In the genomic region with DNA sequence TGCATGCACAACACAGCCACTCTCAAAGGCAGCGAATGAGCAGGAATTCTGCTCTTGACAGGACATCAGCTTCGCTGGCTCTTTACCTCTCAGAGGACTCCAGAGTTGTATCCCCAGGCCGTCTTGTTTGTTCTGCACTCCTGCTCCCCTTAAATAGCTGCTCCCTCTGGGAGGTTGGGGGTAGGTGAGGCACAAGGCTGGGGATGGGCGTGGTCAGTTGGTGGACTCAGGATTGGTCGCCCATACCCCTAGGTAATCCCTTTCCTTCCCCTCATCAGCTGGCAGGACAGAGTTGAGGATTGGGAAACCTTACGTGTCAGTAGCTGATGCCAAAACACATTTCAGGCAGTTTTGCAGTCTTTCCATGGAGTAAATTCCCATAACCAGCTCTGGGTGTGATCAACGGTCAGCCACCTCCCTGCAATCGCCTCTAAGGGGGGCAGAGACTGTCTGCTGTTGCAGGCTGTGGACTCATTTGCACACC, we compare ENCODE assay signal across 14 cellular contexts. TPM values are rescaled to one million over a fixed set of nuclear protein-coding genes. Genes with fewer than 3 reads are reported as not detected.
A peak's percentile ranks its signal among the peaks of the same experiment; 100 is the strongest.
DNase-seq lines count a peak whose midpoint lies in the region; ATAC-seq and TF ChIP-seq lines count a peak whose summit lies in the region.
"Had no signal": no experiment of that assay in that cellular context is flagged by ENCODE, and none has a peak within 500 bp of the region (broad histone marks: within the 10 kb centered on the region; RNA-seq: fewer than 3 reads in every experiment).

A gene with protein sequence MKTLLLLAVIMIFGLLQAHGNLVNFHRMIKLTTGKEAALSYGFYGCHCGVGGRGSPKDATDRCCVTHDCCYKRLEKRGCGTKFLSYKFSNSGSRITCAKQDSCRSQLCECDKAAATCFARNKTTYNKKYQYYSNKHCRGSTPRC (minus strand): TSS at position 125 of the 484 bp plus-strand sequence. CDS start 845 bp downstream, outside the sequence.

- H3K27me3 ChIP-seq in GM23248 (replicated peaks; ENCODE audit: insufficient read depth) (peaks cover 20% of the 10 kb centered on the region), mesenchymal stem cell (ENCODE audit: control insufficient read depth in 1 of 2, insufficient read depth in 1 of 2, low read length in 2 of 2) (peaks cover 4 to 43% of the 10 kb centered on the region in 2 experiments), subcutaneous abdominal adipose tissue (ENCODE audit: control insufficient read depth in 5 of 5, insufficient read depth in 4 of 5, low read length in 5 of 5) (peaks cover 0 to 3% (median 0%) of the 10 kb centered on the region in 5 donors)
- no peaks in the 10 kb centered on the region for H3K27me3 ChIP-seq in naive thymus-derived CD4-positive, alpha-beta T cell (ENCODE audit: control insufficient read depth in 2 of 2, insufficient read depth in 2 of 2, low read length in 2 of 2)

- peaks cover 22% of the 10 kb centered on the region for H3K27me3 Mint-ChIP-seq in stimulated activated naive CD8-positive, alpha-beta T cell treated with anti-CD3 and anti-CD28 coated beads, Interleukin-15, amount 100 ng/mL, for 72 hours
- peaks cover 14 to 32% (median 21%) of the 10 kb centered on the region in 5 donors for H3K27me3 Mint-ChIP-seq in naive thymus-derived CD4-positive, alpha-beta T cell

- intact Hi-C loops in Right ventricle myocardium inferior (cut with DNase I), result loop anchor here (5.0 to 10.0 kb wide), 4 partner anchors 48 to 173 kb away; a partner anchor contains a TSS
- intact Hi-C loops in naive thymus-derived CD4-positive, alpha-beta T cell (cut with micrococcal nuclease), result no loop called here

- peak within 1 kb of the TSS in 1 of 2 experiments; percentile 55 for H3K14ac ChIP-seq in mesenchymal stem cell (ENCODE audit: low read length in 2 of 2)

- no peak within 1 kb of the TSS for H3K4ac ChIP-seq in mesenchymal stem cell (ENCODE audit: low read depth in 1 of 2, low read length in 2 of 2)

- no peak within 1 kb of the TSS for H3K4me3 ChIP-seq in GM23248
- H3K4me3 ChIP-seq in mesenchymal stem cell (ENCODE audit: insufficient read depth in 1 of 2, low read depth in 1 of 2, low read length in 2 of 2), result peak within 1 kb of the TSS; percentile 3 to 62
- H3K4me3 ChIP-seq in subcutaneous abdominal adipose tissue (ENCODE audit: low read depth in 1 of 5, low read length in 5 of 5), result peak within 1 kb of the TSS; percentile 32 to 52 (median 47)
- H3K4me3 ChIP-seq in naive thymus-derived CD4-positive, alpha-beta T cell (ENCODE audit: low read length), result no peak within 1 kb of the TSS

- no peak within 1 kb of the TSS for H2BK15ac ChIP-seq in mesenchymal stem cell (ENCODE audit: low read depth, poor library complexity, severe bottlenecking)

- no peak within 1 kb of the TSS for H4K8ac ChIP-seq in mesenchymal stem cell (ENCODE audit: low read length)

- no peaks in the 10 kb centered on the region for H3K36me3 Mint-ChIP-seq in naive thymus-derived CD4-positive, alpha-beta T cell

- H3F3A ChIP-seq in GM23248 (ENCODE audit: insufficient read depth), result no peaks in the 10 kb centered on the region

- no peaks in the 10 kb centered on the region for H3K9me3 Mint-ChIP-seq in stimulated activated naive CD8-positive, alpha-beta T cell treated with anti-CD3 and anti-CD28 coated beads, Interleukin-15, amount 100 ng/mL, for 72 hours
- peaks cover 0 to 2% (median 0%) of the 10 kb centered on the region in 11 donors for H3K9me3 Mint-ChIP-seq in naive thymus-derived CD4-positive, alpha-beta T cell

- TF ChIP-seq CTCF in GM20000 (IDR thresholded peaks at IDR 0.05; ENCODE audit: extremely low read depth, missing control alignments), result no peak

- H3K9ac ChIP-seq in GM23248 (no peak within 1 kb of the TSS), mesenchymal stem cell (ENCODE audit: low read length) (no peak within 1 kb of the TSS), subcutaneous abdominal adipose tissue (ENCODE audit: low read length in 5 of 5) (peak within 1 kb of the TSS in 1 of 5 donors; percentile 19)

- DNase-seq in GM23248 (peak; percentile 10), Right ventricle myocardium inferior (ENCODE audit: missing footprints) (no peak), mesenchymal stem cell (no peak), GM20000 (ENCODE audit: low spot score) (no peak)
- DNase-seq in stimulated activated naive CD8-positive, alpha-beta T cell treated with anti-CD3 and anti-CD28 coated beads, Interleukin-15, amount 100 ng/mL, for 72 hours, result no peak
- DNase-seq in naive thymus-derived CD4-positive, alpha-beta T cell, result no peak
- DNase-seq: activated CD8-positive, alpha-beta T cell treated with anti-CD3 and anti-CD28 coated beads, Interleukin-2, amount 10 ng/mL, durations not matched to agents 7 days and 5 days; activated effector memory CD4-positive, alpha-beta T cell treated with Interleukin-2 at 50 U/mL for 16 hours; dermis blood vessel endothelial cell; midbrain had no signal

- H3K36me3 ChIP-seq in GM23248 (ENCODE audit: low read depth), result no peaks in the 10 kb centered on the region
- no peaks in the 10 kb centered on the region for H3K36me3 ChIP-seq in mesenchymal stem cell (ENCODE audit: control insufficient read depth in 1 of 2, insufficient read depth in 2 of 2, low read depth in 1 of 2, low read length in 2 of 2)
- H3K36me3 ChIP-seq in subcutaneous abdominal adipose tissue (ENCODE audit: control insufficient read depth in 5 of 5, insufficient read depth in 5 of 5, low read length in 5 of 5), result no peaks in the 10 kb centered on the region
- no peaks in the 10 kb centered on the region for H3K36me3 ChIP-seq in naive thymus-derived CD4-positive, alpha-beta T cell (ENCODE audit: control insufficient read depth in 2 of 3, insufficient read depth in 3 of 3, low read length in 3 of 3)

- no peaks in the 10 kb centered on the region for H3K4me1 ChIP-seq in GM23248 (ENCODE audit: insufficient read depth)
- H3K4me1 ChIP-seq in mesenchymal stem cell (ENCODE audit: control insufficient read depth, insufficient read depth, low read depth, low read length), result no peaks in the 10 kb centered on the region
- H3K4me1 ChIP-seq in subcutaneous abdominal adipose tissue (ENCODE audit: control insufficient read depth in 5 of 5, insufficient read depth in 5 of 5, low read length in 5 of 5), result peaks cover 4 to 53% (median 15%) of the 10 kb centered on the region in 5 donors
- H3K4me1 ChIP-seq in naive thymus-derived CD4-positive, alpha-beta T cell (ENCODE audit: control insufficient read depth in 2 of 2, insufficient read depth in 2 of 2, low read length in 2 of 2), result no peaks in the 10 kb centered on the region

- no peak within 1 kb of the TSS for H3K4me2 ChIP-seq in GM23248 (ENCODE audit: unreplicated experiment)
- no peak within 1 kb of the TSS for H3K4me2 ChIP-seq in mesenchymal stem cell (ENCODE audit: low read length, poor library complexity, severe bottlenecking)

- no peak within 1 kb of the TSS for H2BK120ac ChIP-seq in mesenchymal stem cell (ENCODE audit: low read depth, low read length)

- WGBS in GM23248 (ENCODE audit: low coverage in 1 of 2, low lambda C conversion rate in 2 of 2, missing lambda C conversion rate in 2 of 2), 2 experiments, result 37 to 40% methylated on average over 8 of the region's 8 CpGs
- WGBS in mesenchymal stem cell, result 82% methylated on average over 8 of the region's 8 CpGs

- no peak within 1 kb of the TSS for H2BK12ac ChIP-seq in mesenchymal stem cell (ENCODE audit: low read length in 2 of 2)

- no peak within 1 kb of the TSS for H2BK5ac ChIP-seq in mesenchymal stem cell (ENCODE audit: low read depth, low read length, poor library complexity, severe bottlenecking)

- no peaks in the 10 kb centered on the region for H3K9me2 ChIP-seq in GM23248 (ENCODE audit: insufficient read depth)

- in situ Hi-C loops in GM23248 (cut with MboI), result no loop called here

- H3K18ac ChIP-seq in mesenchymal stem cell (ENCODE audit: low read depth in 1 of 2, low read length in 2 of 2), result no peak within 1 kb of the TSS

- no peaks in the 10 kb centered on the region for H3K79me2 ChIP-seq in GM23248 (ENCODE audit: insufficient read depth)

- CTCF ChIA-PET in naive thymus-derived CD4-positive, alpha-beta T cell (lab: Charles Lee), result no interaction called here

- H2AFZ ChIP-seq in GM23248 (no peak within 1 kb of the TSS), mesenchymal stem cell (ENCODE audit: low read depth, low read length) (no peak within 1 kb of the TSS)

- H3K9me3 ChIP-seq in GM23248 (ENCODE audit: low read depth) (no peaks in the 10 kb centered on the region), mesenchymal stem cell (ENCODE audit: control insufficient read depth, low read length) (no peaks in the 10 kb centered on the region), subcutaneous abdominal adipose tissue (ENCODE audit: control insufficient read depth in 5 of 5, low read length in 5 of 5) (no peaks in the 10 kb centered on the region)
- H3K9me3 ChIP-seq in naive thymus-derived CD4-positive, alpha-beta T cell (ENCODE audit: control insufficient read depth in 2 of 3, low read length in 3 of 3), result no peaks in the 10 kb centered on the region

- H3K23ac ChIP-seq in mesenchymal stem cell (ENCODE audit: low read length in 2 of 2), result no peak within 1 kb of the TSS

- H3K27ac Mint-ChIP-seq in stimulated activated naive CD8-positive, alpha-beta T cell treated with anti-CD3 and anti-CD28 coated beads, Interleukin-15, amount 100 ng/mL, for 72 hours, result no peak within 1 kb of the TSS
- no peak within 1 kb of the TSS for H3K27ac Mint-ChIP-seq in naive thymus-derived CD4-positive, alpha-beta T cell
- H3K27ac Mint-ChIP-seq: activated CD8-positive, alpha-beta T cell treated with anti-CD3 and anti-CD28 coated beads, Interleukin-2, amount 10 ng/mL, durations not matched to agents 7 days and 5 days; progenitor cell of endocrine pancreas had no signal

- no peaks in the 10 kb centered on the region for H3K79me1 ChIP-seq in mesenchymal stem cell (replicated peaks; ENCODE audit: low read length, poor library complexity, severe bottlenecking)

- no peak within 1 kb of the TSS for H3K27ac ChIP-seq in GM23248
- H3K27ac ChIP-seq in mesenchymal stem cell (ENCODE audit: low read length, poor library complexity, severe bottlenecking), result no peak within 1 kb of the TSS
- no peak within 1 kb of the TSS for H3K27ac ChIP-seq in subcutaneous abdominal adipose tissue (ENCODE audit: low read depth, low read length)
- H3K27ac ChIP-seq in naive thymus-derived CD4-positive, alpha-beta T cell (ENCODE audit: low read depth, low read length), result no peak within 1 kb of the TSS

- no peaks in the 10 kb centered on the region for H4K20me1 ChIP-seq in GM23248 (ENCODE audit: insufficient read depth)

- H3K4me1 Mint-ChIP-seq in stimulated activated naive CD8-positive, alpha-beta T cell treated with anti-CD3 and anti-CD28 coated beads, Interleukin-15, amount 100 ng/mL, for 72 hours, result no peaks in the 10 kb centered on the region
- H3K4me1 Mint-ChIP-seq in naive thymus-derived CD4-positive, alpha-beta T cell, result peaks cover 0 to 4% (median 0%) of the 10 kb centered on the region in 7 donors

- peak; percentile 64 for ATAC-seq in Right ventricle myocardium inferior
- no peak for ATAC-seq in stimulated activated naive CD8-positive, alpha-beta T cell treated with anti-CD3 and anti-CD28 coated beads, Interleukin-15, amount 100 ng/mL, for 72 hours
- ATAC-seq in naive thymus-derived CD4-positive, alpha-beta T cell, result no peak
- ATAC-seq in GM21367 (IDR thresholded peaks at IDR 0.05; ENCODE audit: unreplicated experiment), result no peak
- ATAC-seq: activated CD8-positive, alpha-beta T cell treated with anti-CD3 and anti-CD28 coated beads, Interleukin-2, amount 10 ng/mL, durations not matched to agents 7 days and 5 days had no signal

- H2AK5ac ChIP-seq in mesenchymal stem cell (ENCODE audit: low read length, severe bottlenecking), result no peak within 1 kb of the TSS

- H3K4me3 Mint-ChIP-seq in stimulated activated naive CD8-positive, alpha-beta T cell treated with anti-CD3 and anti-CD28 coated beads, Interleukin-15, amount 100 ng/mL, for 72 hours, result no peak within 1 kb of the TSS
- no peak within 1 kb of the TSS for H3K4me3 Mint-ChIP-seq in naive thymus-derived CD4-positive, alpha-beta T cell
- H3K4me3 Mint-ChIP-seq: activated CD8-positive, alpha-beta T cell treated with anti-CD3 and anti-CD28 coated beads, Interleukin-2, amount 10 ng/mL, durations not matched to agents 7 days and 5 days had no signal

- H4K91ac ChIP-seq in mesenchymal stem cell (ENCODE audit: low read length), result no peak within 1 kb of the TSS

- POLR2A ChIA-PET in naive thymus-derived CD4-positive, alpha-beta T cell (lab: Charles Lee), result no interaction called here

RNA-seq across cellular contexts. Expression of the gene that starts here (rescaled TPM):
- total RNA-seq in GM23248 (2014; rRNA removed; shearing (Covaris generic)), result not detected in 2 replicates
- polyA plus RNA-seq in GM23248 (2016; fragmentation: Nextera tagmentation; extraction: Ambion mirVana), result 0.35 TPM in 1 of 2 replicates, not detected in the other
- total RNA-seq in Right ventricle myocardium inferior, result 332 TPM
- 0.10 TPM for polyA plus RNA-seq in mesenchymal stem cell (2013, experiment 1 of 2)
- polyA plus RNA-seq in mesenchymal stem cell (2013, experiment 2 of 2), result 0.08 TPM
- not detected for total RNA-seq in naive thymus-derived CD4-positive, alpha-beta T cell
- polyA plus RNA-seq in naive thymus-derived CD4-positive, alpha-beta T cell, result not detected
- total RNA-seq: activated CD8-positive, alpha-beta T cell treated with anti-CD3 and anti-CD28 coated beads, Interleukin-2, amount 10 ng/mL, durations not matched to agents 7 days and 5 days; dermis blood vessel endothelial cell; H4 had no signal

Comparison
In these comparisons a context has a peak if more than half of its experiments do, and no peak if none do; other contexts are left out.
1. RNA of the gene that starts here (total RNA-seq): 332 TPM in Right ventricle myocardium inferior (single experiment); not detected in GM23248 and not detected in naive thymus-derived CD4-positive, alpha-beta T cell; every median in the first group is over 100 times any median in the second.
2. Peak in DNase-seq in GM23248; RNA of the gene not detected or under 1 TPM.
3. H3K4me3 ChIP-seq: peak in mesenchymal stem cell (2 of 2) and subcutaneous abdominal adipose tissue (5 of 5); none in GM23248 (single experiment) and naive thymus-derived CD4-positive, alpha-beta T cell (single experiment).